ENCODE assay signal across 11 cellular contexts in genomic region chr7:107506683-107507339, GRCh38. TPM values are rescaled to one million over a fixed set of nuclear protein-coding genes. Genes with fewer than 3 reads are reported as not detected.
DNase-seq lines count a peak whose midpoint lies in the region; ATAC-seq, FAIRE-seq and TF ChIP-seq lines count a peak whose summit lies in the region.
"Had no signal": no experiment of that assay in that cellular context is flagged by ENCODE, and none has a peak within 500 bp of the region (broad histone marks: within the 10 kb centered on the region; RNA-seq: fewer than 3 reads in every experiment).

No MANE protein-coding gene starts in this region.

- H3K4me3 ChIP-seq in NB4 (ENCODE audit: low read depth, low read length) (no peak overlapping the region), K562 (no peak overlapping the region), lung (no peak overlapping the region), OCI-LY7 (ENCODE audit: low read depth, low read length, poor library complexity, severe bottlenecking) (no peak overlapping the region)
- H3K4me3 ChIP-seq: cardiac muscle cell had no signal

- ATAC-seq in K562 (peak; percentile 67), lung (ENCODE audit: insufficient read depth, low FRiP score) (peak; percentile 81), GM19395 (IDR thresholded peaks at IDR 0.05; ENCODE audit: unreplicated experiment) (no peak), GM21367 (IDR thresholded peaks at IDR 0.05; ENCODE audit: unreplicated experiment) (no peak)

- no peak overlapping the region for H2AFZ ChIP-seq in K562 (ENCODE audit: low read depth, low read length)
- no peak overlapping the region for H2AFZ ChIP-seq in OCI-LY7 (ENCODE audit: low read length)

- no peaks in the 10 kb centered on the region for H3K9me1 ChIP-seq in K562 (ENCODE audit: control insufficient read depth, insufficient read depth, low read length)

- CTCF ChIA-PET in K562 (lab: Yijun Ruan, JAX; ENCODE audit: low intra/inter-chr PET ratio) = no interaction called here
- CTCF ChIA-PET in OCI-LY7 (lab: Charles Lee; ENCODE audit: unreplicated experiment) = no interaction called here

- 61% methylated on average over 6 of the region's 7 CpGs for WGBS in K562 (ENCODE audit: insufficient coverage, low coverage, missing lambda C conversion rate)
- 48 to 54% methylated on average over 7 of the region's 7 CpGs for WGBS in lung, 2 donors

- H3K4me2 ChIP-seq in K562 (ENCODE audit: insufficient read depth, low read length) (no peak overlapping the region), OCI-LY7 (ENCODE audit: low read length) (no peak overlapping the region)

- in situ Hi-C loops in K562 (cut with MboI) = no loop called here

- no peak for TF ChIP-seq CTCF in NB4 (IDR thresholded peaks at IDR 0.05; ENCODE audit: low read depth, low read length)
- no peak for TF ChIP-seq CTCF in K562 (IDR thresholded peaks at IDR 0.05 in 2 of 3, conservative IDR thresholded peaks at IDR 0.05 in 1 of 3; ENCODE audit: insufficient read depth in 2 of 3, low read depth in 1 of 3, low read length in 3 of 3)
- TF ChIP-seq CTCF in lung (IDR thresholded peaks at IDR 0.05; ENCODE audit: control extremely low read depth, extremely low read depth) = no peak
- TF ChIP-seq CTCF in OCI-LY7 (conservative IDR thresholded peaks at IDR 0.05; ENCODE audit: low read length) = no peak

- H3K4me1 ChIP-seq in K562 (replicated peaks in 1 of 2; ENCODE audit: control insufficient read depth in 2 of 2, insufficient read depth in 2 of 2, low read length in 2 of 2) (peaks cover 4 to 8% of the 10 kb centered on the region in 2 experiments; a peak in 2 of 5 replicates), lung (ENCODE audit: control insufficient read depth in 2 of 2, insufficient read depth in 2 of 2, low read length in 2 of 2) (peaks cover 2 to 13% of the 10 kb centered on the region in 2 donors), OCI-LY7 (ENCODE audit: insufficient read depth, low read length, poor library complexity, severe bottlenecking) (no peaks in the 10 kb centered on the region)

- H3K27ac ChIP-seq in K562 (ENCODE audit: extremely low read depth, low read depth, low read length) (no peak overlapping the region), lung (ENCODE audit: low read depth in 1 of 2, low read length in 1 of 2) (no peak overlapping the region), OCI-LY7 (ENCODE audit: low read depth, low read length, poor library complexity, severe bottlenecking) (no peak overlapping the region)
- H3K27ac ChIP-seq: cardiac muscle cell had no signal

- H3K27me3 ChIP-seq in K562 (ENCODE audit: control insufficient read depth in 2 of 2, insufficient read depth in 2 of 2, low read length in 2 of 2) = no peaks in the 10 kb centered on the region
- H3K27me3 ChIP-seq in lung (ENCODE audit: control insufficient read depth, insufficient read depth) = no peaks in the 10 kb centered on the region
- H3K27me3 ChIP-seq: cardiac muscle cell had no signal

- no peaks in the 10 kb centered on the region for H4K20me1 ChIP-seq in K562 (replicated peaks; ENCODE audit: control insufficient read depth, insufficient read depth, low read length)
- H4K20me1 ChIP-seq in OCI-LY7 (ENCODE audit: insufficient read depth, low read length) = no peaks in the 10 kb centered on the region

- POLR2A ChIA-PET in K562 (lab: Yijun Ruan, JAX) (interaction anchor here (0.5 to 0.6 kb wide), 2 partner anchors 139 to 729 kb away, joined by 3 read pairs; no protein-coding TSS in a partner anchor), OCI-LY7 (lab: Charles Lee) (interaction anchor here (0.6 to 1.6 kb wide), 4 partner anchors 13 to 425 kb away, joined by 3 to 4 read pairs (median 3); no protein-coding TSS in a partner anchor)

- peak overlapping the region in 1 of 2 experiments; percentile 9; a peak in 1 of 4 replicates for H3K9ac ChIP-seq in K562 (ENCODE audit: insufficient read depth in 1 of 2, low read depth in 2 of 2, low read length in 2 of 2)

- DNase-seq in DMS153 treated with DMSO at 0.1 percent for 48 hours (lab: John Stamatoyannopoulos, UW; ENCODE audit: unreplicated experiment) (peak; percentile 37), NB4 (ENCODE audit: low read depth) (peak; percentile 62), K562 (ENCODE audit: extremely low read depth in 1 of 4, low spot score in 3 of 4) (peak in 1 of 4 experiments; percentile 14), lung (ENCODE audit: low spot score) (peak; percentile 63), OCI-LY7 (ENCODE audit: low spot score) (no peak), kidney glomerular epithelial cell (lab: John Stamatoyannopoulos, UW) (no peak)
- DNase-seq: stimulated activated CD4-positive, alpha-beta T cell treated with anti-CD3 and anti-CD28 coated beads, Interleukin-4, amount 100 ng/mL, for 4 hours had no signal

- TF ChIP-seq EP300 in K562 (IDR thresholded peaks at IDR 0.05; ENCODE audit: low read length) = no peak

- H3K36me3 ChIP-seq in K562 (ENCODE audit: control insufficient read depth, insufficient read depth, low read length) (peaks cover 6% of the 10 kb centered on the region; the same call in 1 of the 3 replicates), lung (ENCODE audit: control insufficient read depth in 2 of 2, insufficient read depth in 2 of 2, low read length in 2 of 2) (peaks cover 0 to 3% of the 10 kb centered on the region in 2 donors), OCI-LY7 (ENCODE audit: insufficient read depth, low read length) (no peaks in the 10 kb centered on the region)
- H3K36me3 ChIP-seq: cardiac muscle cell had no signal

- BruUV-seq in K562 (replicated peaks; lab: Mats Ljungman, UMichigan) (no TSS peak), OCI-LY7 (replicated peaks; lab: Mats Ljungman, UMichigan) (no TSS peak)

- TF ChIP-seq RAD21 in K562 (CRISPR knock-in tag; conservative IDR thresholded peaks at IDR 0.05 in 1 of 2, IDR thresholded peaks at IDR 0.05 in 1 of 2) = no peak

- H3K9me2 ChIP-seq in OCI-LY7 (ENCODE audit: insufficient read depth, low read length) = no peaks in the 10 kb centered on the region

- no peak for TF ChIP-seq POLR2A in NB4 (IDR thresholded peaks at IDR 0.05; ENCODE audit: extremely low read depth, insufficient read length)
- TF ChIP-seq POLR2A in K562 (conservative IDR thresholded peaks at IDR 0.05) = no peak

- FAIRE-seq in K562 (lab: Jason Lieb, UNC) = no peak

- H3K79me2 ChIP-seq in K562 (ENCODE audit: control insufficient read depth, insufficient read depth, low read length) (peaks cover 2% of the 10 kb centered on the region; the same call in 1 of the 3 replicates), OCI-LY7 (ENCODE audit: insufficient read depth, low read depth, low read length) (no peaks in the 10 kb centered on the region)

- H3K9me3 ChIP-seq in K562 (replicated peaks; ENCODE audit: control insufficient read depth, insufficient read depth, low read depth, low read length) (no peaks in the 10 kb centered on the region), lung (ENCODE audit: control insufficient read depth in 2 of 2, insufficient read depth in 1 of 2, low read length in 1 of 2) (no peaks in the 10 kb centered on the region), OCI-LY7 (ENCODE audit: low read length) (no peaks in the 10 kb centered on the region)

- intact Hi-C loops in K562 (cut with micrococcal nuclease) (no loop called here), OCI-LY7 (cut with micrococcal nuclease; ENCODE audit: unreplicated experiment) (no loop called here)

RNA-seq across cellular contexts. Expression of gene GPR22, which starts 37.0 kb away (rescaled TPM):
- total RNA-seq in K562 (2011; cell fraction: chromatin; rRNA removed; ENCODE audit: low replicate concordance) = 0.33 TPM in 1 of 2 replicates, not detected in the other
- not detected in 2 replicates for total RNA-seq in K562 (2011; cell fraction: nucleolus; rRNA removed)
- not detected in 2 replicates for total RNA-seq in K562 (2011; cell fraction: nucleoplasm; rRNA removed)
- total RNA-seq in K562 (2014; rRNA removed) = not detected in 2 replicates
- total RNA-seq in K562 (2014; rRNA removed; fragmentation: Illumina TruSeq; extraction: Trizol) = not detected in 2 replicates
- not detected in 2 replicates for total RNA-seq in K562 (2015; rRNA removed; fragmentation: Illumina TruSeq; extraction: Trizol)
- not detected in 2 replicates for total RNA-seq in K562 (2021)
- not detected in 2 replicates for polyA plus RNA-seq in K562 (2011; rRNA removed)
- not detected in 2 replicates for polyA plus RNA-seq in K562 (2011; cell fraction: cytosol; rRNA removed)
- not detected in 2 replicates for polyA plus RNA-seq in K562 (2011; cell fraction: nucleus; rRNA removed)
- 0.11 TPM in 1 of 2 replicates, not detected in the other for polyA plus RNA-seq in K562 (2012)
- not detected in 2 replicates for polyA plus RNA-seq in K562 (2014; fragmentation: Illumina TruSeq; extraction: Trizol)
- polyA plus RNA-seq in K562 (2014; fragmentation: Nextera tagmentation; extraction: Ambion mirVana) = under 1 TPM; 0.07 to 0.20 TPM
- polyA plus RNA-seq in K562 (2014; rRNA removed) = not detected in 2 replicates
- not detected in 2 replicates for polyA minus RNA-seq in K562 (2011; rRNA and poly(A)+ RNA removed)
- polyA minus RNA-seq in K562 (2011; cell fraction: cytosol; rRNA and poly(A)+ RNA removed) = not detected in 2 replicates
- polyA minus RNA-seq in K562 (2011; cell fraction: nucleus; rRNA and poly(A)+ RNA removed) = 0.11 and 0.27 TPM in 2 replicates
- not detected for total RNA-seq in lung
- polyA plus RNA-seq in lung = not detected
- not detected in 2 replicates for total RNA-seq in OCI-LY7 (2014; rRNA removed; shearing (Covaris generic))
- not detected in 2 replicates for total RNA-seq in OCI-LY7 (2022)
- total RNA-seq: lower leg skin had no signal

RNA-seq across cellular contexts. Expression of gene COG5, which starts 56.9 kb away (rescaled TPM):
- 168 and 479 TPM in 2 replicates for total RNA-seq in K562 (2011; cell fraction: chromatin; rRNA removed; ENCODE audit: low replicate concordance)
- 44.5 and 53.0 TPM in 2 replicates for total RNA-seq in K562 (2011; cell fraction: nucleolus; rRNA removed)
- 102 and 103 TPM in 2 replicates for total RNA-seq in K562 (2011; cell fraction: nucleoplasm; rRNA removed)
- total RNA-seq in K562 (2014; rRNA removed) (57.1 and 75.1 TPM in 2 replicates), K562 (2014; rRNA removed; fragmentation: Illumina TruSeq; extraction: Trizol) (56.4 and 70.4 TPM in 2 replicates), K562 (2015; rRNA removed; fragmentation: Illumina TruSeq; extraction: Trizol) (57.6 and 65.5 TPM in 2 replicates), K562 (2021) (57.0 and 58.0 TPM in 2 replicates), lung (100 to 1,000 TPM in 1 of 2 donors, 10 to 100 TPM in 1; 39.9 to 101 TPM), OCI-LY7 (2022) (40.1 and 40.9 TPM in 2 replicates)
- polyA plus RNA-seq in K562 (2011; rRNA removed) (45.1 and 63.6 TPM in 2 replicates), K562 (2014; fragmentation: Illumina TruSeq; extraction: Trizol) (31.0 and 42.5 TPM in 2 replicates), K562 (2014; fragmentation: Nextera tagmentation; extraction: Ambion mirVana) (10 to 100 TPM; 15.3 to 25.9 TPM), K562 (2014; rRNA removed) (40.5 and 52.6 TPM in 2 replicates), lung (10 to 100 TPM in 1 of 2 donors, 1 to 10 TPM in 1; 5.6 to 14.5 TPM)
- polyA plus RNA-seq in K562 (2011; cell fraction: cytosol; rRNA removed) = 17.2 and 28.4 TPM in 2 replicates
- 34.3 and 49.8 TPM in 2 replicates for polyA plus RNA-seq in K562 (2011; cell fraction: nucleus; rRNA removed)
- 29.9 and 34.0 TPM in 2 replicates for polyA plus RNA-seq in K562 (2012)
- 216 and 243 TPM in 2 replicates for polyA minus RNA-seq in K562 (2011; rRNA and poly(A)+ RNA removed)
- 26.6 and 47.7 TPM in 2 replicates for polyA minus RNA-seq in K562 (2011; cell fraction: cytosol; rRNA and poly(A)+ RNA removed)
- 128 and 167 TPM in 2 replicates for polyA minus RNA-seq in K562 (2011; cell fraction: nucleus; rRNA and poly(A)+ RNA removed)
- 59.0 and 60.2 TPM in 2 replicates for total RNA-seq in OCI-LY7 (2014; rRNA removed; shearing (Covaris generic))

RNA-seq across cellular contexts. Expression of gene DUS4L, which starts 57.0 kb away (rescaled TPM):
- 25.3 and 48.5 TPM in 2 replicates for total RNA-seq in K562 (2011; cell fraction: chromatin; rRNA removed; ENCODE audit: low replicate concordance)
- total RNA-seq in K562 (2011; cell fraction: nucleolus; rRNA removed) = 14.5 and 19.7 TPM in 2 replicates
- 29.6 and 44.7 TPM in 2 replicates for total RNA-seq in K562 (2011; cell fraction: nucleoplasm; rRNA removed)
- total RNA-seq in K562 (2014; rRNA removed) = 24.9 and 26.7 TPM in 2 replicates
- 33.6 and 36.3 TPM in 2 replicates for total RNA-seq in K562 (2014; rRNA removed; fragmentation: Illumina TruSeq; extraction: Trizol)
- total RNA-seq in K562 (2015; rRNA removed; fragmentation: Illumina TruSeq; extraction: Trizol) = 25.6 and 28.9 TPM in 2 replicates
- 25.7 and 27.4 TPM in 2 replicates for total RNA-seq in K562 (2021)
- polyA plus RNA-seq in K562 (2011; rRNA removed) = 20.2 and 29.4 TPM in 2 replicates
- 6.2 and 10.9 TPM in 2 replicates for polyA plus RNA-seq in K562 (2011; cell fraction: cytosol; rRNA removed)
- polyA plus RNA-seq in K562 (2011; cell fraction: nucleus; rRNA removed) = 17.7 and 18.7 TPM in 2 replicates
- 19.9 and 24.0 TPM in 2 replicates for polyA plus RNA-seq in K562 (2012)
- polyA plus RNA-seq in K562 (2014; fragmentation: Illumina TruSeq; extraction: Trizol) = 23.9 and 28.6 TPM in 2 replicates
- 10 to 100 TPM; 12.2 to 14.5 TPM for polyA plus RNA-seq in K562 (2014; fragmentation: Nextera tagmentation; extraction: Ambion mirVana)
- 31.4 and 33.1 TPM in 2 replicates for polyA plus RNA-seq in K562 (2014; rRNA removed)
- polyA minus RNA-seq in K562 (2011; rRNA and poly(A)+ RNA removed) = 23.2 and 30.6 TPM in 2 replicates
- polyA minus RNA-seq in K562 (2011; cell fraction: cytosol; rRNA and poly(A)+ RNA removed) = 7.9 and 10.7 TPM in 2 replicates
- polyA minus RNA-seq in K562 (2011; cell fraction: nucleus; rRNA and poly(A)+ RNA removed) = 20.6 and 25.8 TPM in 2 replicates
- total RNA-seq in lung = 10 to 100 TPM in 1 of 2 donors, 1 to 10 TPM in 1; 6.4 to 14.8 TPM
- 1 to 10 TPM; 3.5 TPM for polyA plus RNA-seq in lung
- total RNA-seq in OCI-LY7 (2014; rRNA removed; shearing (Covaris generic)) = 14.9 and 16.9 TPM in 2 replicates
- 23.0 and 26.9 TPM in 2 replicates for total RNA-seq in OCI-LY7 (2022)

Comparison
In these comparisons a context has a peak if more than half of its experiments do, and no peak if none do; other contexts are left out.
1. DNase-seq: peak in DMS153 treated with DMSO at 0.1 percent for 48 hours (single experiment), NB4 (single experiment) and lung (single experiment); none in OCI-LY7 (single experiment) and kidney glomerular epithelial cell (single experiment).
2. ATAC-seq: peak in K562 (single experiment) and lung (single experiment); none in GM19395 (single experiment) and GM21367 (single experiment).